18 cellular contexts compared by ENCODE assay signal in the genomic region with DNA sequence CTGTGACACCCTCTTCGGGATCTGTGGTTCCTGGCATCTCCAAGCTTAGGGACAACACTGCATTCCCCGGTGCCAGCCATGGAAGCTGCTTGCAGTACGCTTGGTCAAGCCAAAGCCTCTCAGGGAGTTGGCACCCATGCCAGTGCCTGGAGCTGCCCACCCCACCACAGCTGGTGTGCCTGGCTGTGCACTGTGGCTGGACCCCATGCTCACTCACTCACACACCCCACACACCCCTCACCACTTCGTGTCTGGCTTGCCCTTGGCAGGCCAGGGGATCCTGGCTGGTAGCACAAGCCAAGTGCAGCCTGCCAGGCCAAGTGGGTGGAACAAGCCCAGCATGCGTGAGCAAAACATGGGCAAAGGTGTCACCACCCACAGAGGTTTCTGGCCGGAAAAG.
"Had no signal": no experiment of that assay in that cellular context is flagged by ENCODE, and none has a peak within 500 bp of the region (broad histone marks: within the 10 kb centered on the region; RNA-seq: fewer than 3 reads in every experiment).

No MANE protein-coding gene starts in this region.

- ATAC-seq: left ventricle myocardium superior; mucosa of descending colon; stimulated activated naive B cell treated with anti-CD40 and anti-IgM and Interleukin-4, amounts not matched to agents 10 μg/mL and 1 μg/mL and 100 μg/mL, for 72 hours had no signal

- H3K27me3 ChIP-seq: esophagus squamous epithelium, pancreas, right lobe of liver, tibial nerve, upper lobe of left lung had no signal

- H3K27ac ChIP-seq: esophagus squamous epithelium, pancreas, right lobe of liver, thoracic aorta, tibial nerve had no signal

- H3K4me1 ChIP-seq: esophagus squamous epithelium, pancreas, right lobe of liver had no signal

- DNase-seq: central memory CD4-positive, alpha-beta T cell; dermis blood vessel endothelial cell; effector memory CD4-positive, alpha-beta T cell; erythroblast; esophagus squamous epithelium; left ventricle myocardium superior; naive B cell; nephron progenitor cell; pancreas; retina; right lobe of liver; stimulated activated CD4-positive, alpha-beta T cell treated with anti-CD3 and anti-CD28 coated beads, Interleukin-4, amount 100 ng/mL, for 4 hours; stimulated activated naive B cell treated with anti-CD40 and anti-IgM and Interleukin-4, amounts not matched to agents 10 μg/mL and 1 μg/mL and 100 μg/mL, for 72 hours had no signal

- H3K9me3 ChIP-seq: pancreas, right lobe of liver, thoracic aorta, upper lobe of left lung had no signal

- H3K4me3 ChIP-seq: esophagus squamous epithelium, lung, mucosa of descending colon, pancreas, right lobe of liver, thoracic aorta, tibial nerve, upper lobe of left lung had no signal

- H3K36me3 ChIP-seq: esophagus squamous epithelium, pancreas, right lobe of liver, thoracic aorta, tibial nerve, upper lobe of left lung had no signal
